Comparison of ENCODE assay signal across 8 cellular contexts in the genomic region with DNA sequence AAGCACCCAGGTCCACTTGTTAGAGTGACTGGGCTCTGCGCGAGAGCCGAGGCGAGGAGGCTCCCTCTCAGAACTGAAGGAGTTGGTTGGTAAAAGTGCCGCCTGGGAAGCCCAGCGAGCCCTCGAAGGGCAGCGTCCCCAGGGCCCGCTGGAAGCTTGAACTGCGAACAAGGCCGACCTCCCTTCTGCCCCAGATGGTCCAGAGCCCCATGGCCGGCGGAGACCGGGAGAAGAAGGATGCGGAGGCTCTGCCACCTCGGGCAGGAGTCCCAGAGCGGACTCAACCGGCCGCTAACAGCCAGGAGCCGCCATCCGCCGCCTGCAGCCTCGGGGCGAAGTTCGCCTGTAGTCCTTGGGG.
DNase-seq lines count a peak whose midpoint lies in the region; ATAC-seq, FAIRE-seq and TF ChIP-seq lines count a peak whose summit lies in the region.

No MANE protein-coding gene starts in this region.

- no peak overlapping the region for H2AFZ ChIP-seq in GM23338

- H3K4me1 Mint-ChIP-seq in GM23338, result peaks cover 16% of the 10 kb centered on the region
- peaks cover 46% of the 10 kb centered on the region for H3K4me1 Mint-ChIP-seq in nephron progenitor cell

- H3K27ac ChIP-seq in A549 (no peak overlapping the region), GM23338 (ENCODE audit: low read depth) (no peak overlapping the region), colonic mucosa (no peak overlapping the region)

- H3K4me2 ChIP-seq in A549 (peak overlapping the region; percentile 80), GM23338 (peak overlapping the region; percentile 83)

- intact Hi-C loops in colonic mucosa (cut with DNase I), result no loop called here

- no peak for TF ChIP-seq CTCF in A549 (IDR thresholded peaks at IDR 0.05)
- no peak for TF ChIP-seq CTCF in GM23338 (conservative IDR thresholded peaks at IDR 0.05; ENCODE audit: low read depth in 2 of 2)
- no peak for TF ChIP-seq CTCF in colonic mucosa (IDR thresholded peaks at IDR 0.05)
- TF ChIP-seq CTCF in nephron progenitor cell (IDR thresholded peaks at IDR 0.05), result no peak

- H3K36me3 ChIP-seq in GM23338 (ENCODE audit: insufficient read depth) (no peaks in the 10 kb centered on the region), colonic mucosa (no peaks in the 10 kb centered on the region)

- H4K20me1 ChIP-seq in GM23338 (replicated peaks; ENCODE audit: insufficient read depth), result no peaks in the 10 kb centered on the region

- H3K79me2 ChIP-seq in GM23338 (replicated peaks; ENCODE audit: insufficient read depth), result no peaks in the 10 kb centered on the region

- no peak for DNase-seq in A549 (ENCODE audit: low read depth in 1 of 2, low spot score in 1 of 2)
- peak; percentile 23 for DNase-seq in GM23338 (ENCODE audit: low spot score)
- no peak for DNase-seq in colonic mucosa
- DNase-seq in nephron progenitor cell, result peak; percentile 51
- no peak for DNase-seq in HuH-7 (ENCODE audit: low spot score)
- no peak for DNase-seq in NCI-H146 treated with DMSO at 0.1 percent for 48 hours (lab: John Stamatoyannopoulos, UW; ENCODE audit: unreplicated experiment)

- H3K27me3 Mint-ChIP-seq in GM23338 (ENCODE audit: insufficient read depth, low read depth, poor library complexity), result peaks cover 22% of the 10 kb centered on the region
- H3K27me3 Mint-ChIP-seq in nephron progenitor cell (ENCODE audit: low read depth, poor library complexity), result peaks cover 19% of the 10 kb centered on the region

- ATAC-seq in A549 (no peak), GM23338 (peak; percentile 4), GM18867 (IDR thresholded peaks at IDR 0.05; ENCODE audit: unreplicated experiment) (no peak), HG02870 (IDR thresholded peaks at IDR 0.05; ENCODE audit: unreplicated experiment) (no peak)

- H3K9me3 ChIP-seq in A549, result no peaks in the 10 kb centered on the region
- no peaks in the 10 kb centered on the region for H3K9me3 ChIP-seq in colonic mucosa

- H3F3A ChIP-seq in GM23338 (replicated peaks; ENCODE audit: low read depth), result no peaks in the 10 kb centered on the region

- H3K27me3 ChIP-seq in GM23338 (ENCODE audit: insufficient read depth), result peaks cover 38% of the 10 kb centered on the region
- peaks cover 5% of the 10 kb centered on the region for H3K27me3 ChIP-seq in colonic mucosa

- H3K4me3 ChIP-seq in A549, result peak overlapping the region; percentile 54
- H3K4me3 ChIP-seq in GM23338, result peak overlapping the region; percentile 65
- peak overlapping the region; percentile 8 for H3K4me3 ChIP-seq in colonic mucosa

- FAIRE-seq in A549 (lab: Jason Lieb, UNC), result no peak

- H3K27ac Mint-ChIP-seq in GM23338 (no peak overlapping the region), nephron progenitor cell (peak overlapping the region; percentile 77)

- H3K9ac ChIP-seq in colonic mucosa (ENCODE audit: low read depth in 2 of 2, low read length in 2 of 2), result no peak overlapping the region

- peaks cover 9% of the 10 kb centered on the region; the same call in 1 of the 3 replicates for H3K4me1 ChIP-seq in A549
- H3K4me1 ChIP-seq in GM23338 (ENCODE audit: insufficient read depth), result peaks cover 27% of the 10 kb centered on the region
- no peaks in the 10 kb centered on the region for H3K4me1 ChIP-seq in colonic mucosa

- H3K4me3 Mint-ChIP-seq in GM23338 (peak overlapping the region; percentile 84), nephron progenitor cell (peak overlapping the region; percentile 90)

- CTCF ChIA-PET in A549 (lab: Yijun Ruan, JAX), result interaction anchor here (0.6 to 1.0 kb wide), 2 partner anchors 10 to 95 kb away, joined by 3 to 4 read pairs; no protein-coding TSS in a partner anchor

- H3K9me3 Mint-ChIP-seq in GM23338 (no peaks in the 10 kb centered on the region), nephron progenitor cell (no peaks in the 10 kb centered on the region)

- POLR2A ChIA-PET in A549 (lab: Yijun Ruan, JAX), result interaction anchor here (0.6 kb wide), 1 partner anchor 10 kb away, joined by 7 read pairs; no protein-coding TSS in a partner anchor

- H3K36me3 Mint-ChIP-seq in GM23338 (ENCODE audit: low read depth) (no peaks in the 10 kb centered on the region), nephron progenitor cell (ENCODE audit: low read depth) (no peaks in the 10 kb centered on the region)

- TF ChIP-seq RAD21 in A549 (conservative IDR thresholded peaks at IDR 0.05 in 1 of 2, IDR thresholded peaks at IDR 0.05 in 1 of 2), result no peak

- WGBS in A549 (ENCODE audit: missing lambda C conversion rate), result 17% methylated on average over 7 of the region's 25 CpGs

- no peak for TF ChIP-seq POLR2A in A549 (IDR thresholded peaks at IDR 0.05; ENCODE audit: low read length)

- TF ChIP-seq EP300 in A549 (IDR thresholded peaks at IDR 0.05), result no peak

- H3K9me2 ChIP-seq in GM23338 (ENCODE audit: insufficient read depth), result no peaks in the 10 kb centered on the region

TF ChIP-seq in A549, 52 proteins besides CTCF, POLR2A, EP300 and RAD21:
- TF ChIP-seq ZSCAN20 (CRISPR knock-in tag; IDR thresholded peaks at IDR 0.05) (no peak), SREBF2 (IDR thresholded peaks at IDR 0.05) (no peak), HOXA7 (CRISPR knock-in tag; IDR thresholded peaks at IDR 0.05) (no peak), RCOR1 (IDR thresholded peaks at IDR 0.05; ENCODE audit: low read depth, low read length) (no peak), MAFK (IDR thresholded peaks at IDR 0.05; ENCODE audit: partially characterized antibody) (no peak), RARB (CRISPR knock-in tag; IDR thresholded peaks at IDR 0.05) (no peak), EHMT2 (IDR thresholded peaks at IDR 0.05; ENCODE audit: low read depth) (no peak), ZNF302 (CRISPR knock-in tag; IDR thresholded peaks at IDR 0.05) (no peak), HDAC2 (IDR thresholded peaks at IDR 0.05) (no peak), JUN (IDR thresholded peaks at IDR 0.05) (no peak), ZC3H11A (IDR thresholded peaks at IDR 0.05) (no peak), GATA3 (IDR thresholded peaks at IDR 0.05; ENCODE audit: borderline replicate concordance) (no peak)
- TF ChIP-seq, protein P1, sequence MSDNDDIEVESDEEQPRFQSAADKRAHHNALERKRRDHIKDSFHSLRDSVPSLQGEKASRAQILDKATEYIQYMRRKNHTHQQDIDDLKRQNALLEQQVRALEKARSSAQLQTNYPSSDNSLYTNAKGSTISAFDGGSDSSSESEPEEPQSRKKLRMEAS (IDR thresholded peaks at IDR 0.05), result no peak
- TF ChIP-seq, protein P2, sequence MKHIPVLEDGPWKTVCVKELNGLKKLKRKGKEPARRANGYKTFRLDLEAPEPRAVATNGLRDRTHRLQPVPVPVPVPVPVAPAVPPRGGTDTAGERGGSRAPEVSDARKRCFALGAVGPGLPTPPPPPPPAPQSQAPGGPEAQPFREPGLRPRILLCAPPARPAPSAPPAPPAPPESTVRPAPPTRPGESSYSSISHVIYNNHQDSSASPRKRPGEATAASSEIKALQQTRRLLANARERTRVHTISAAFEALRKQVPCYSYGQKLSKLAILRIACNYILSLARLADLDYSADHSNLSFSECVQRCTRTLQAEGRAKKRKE (CRISPR knock-in tag; IDR thresholded peaks at IDR 0.05; ENCODE audit: low read depth), result no peak
- TF ChIP-seq, protein P3, sequence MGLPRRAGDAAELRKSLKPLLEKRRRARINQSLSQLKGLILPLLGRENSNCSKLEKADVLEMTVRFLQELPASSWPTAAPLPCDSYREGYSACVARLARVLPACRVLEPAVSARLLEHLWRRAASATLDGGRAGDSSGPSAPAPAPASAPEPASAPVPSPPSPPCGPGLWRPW (IDR thresholded peaks at IDR 0.05), result no peak
TF ChIP-seq in A549: peak in this region for 0.

TF ChIP-seq in GM23338, 12 proteins besides CTCF, POLR2A, EP300 and RAD21:
- TF ChIP-seq EZH2 (IDR thresholded peaks at IDR 0.05; ENCODE audit: low read depth, unreplicated experiment) (peak; percentile 23), ZNF114 (CRISPR knock-in tag; IDR thresholded peaks at IDR 0.05) (no peak), STAT1 (IDR thresholded peaks at IDR 0.05; ENCODE audit: unreplicated experiment) (no peak)

Comparison
In these comparisons a context has a peak if more than half of its experiments do, and no peak if none do; other contexts are left out.
1. DNase-seq: peak in GM23338 (single experiment) and nephron progenitor cell (single experiment); none in A549 (0 of 2), colonic mucosa (single experiment), HuH-7 (single experiment) and NCI-H146 treated with DMSO at 0.1 percent for 48 hours (single experiment).
2. H3K4me3 ChIP-seq: peak in every context shown above with its lines; median percentile 65 in GM23338; 54 in A549; 8 in colonic mucosa.